23 cellular contexts compared by ENCODE assay signal in the genomic region with DNA sequence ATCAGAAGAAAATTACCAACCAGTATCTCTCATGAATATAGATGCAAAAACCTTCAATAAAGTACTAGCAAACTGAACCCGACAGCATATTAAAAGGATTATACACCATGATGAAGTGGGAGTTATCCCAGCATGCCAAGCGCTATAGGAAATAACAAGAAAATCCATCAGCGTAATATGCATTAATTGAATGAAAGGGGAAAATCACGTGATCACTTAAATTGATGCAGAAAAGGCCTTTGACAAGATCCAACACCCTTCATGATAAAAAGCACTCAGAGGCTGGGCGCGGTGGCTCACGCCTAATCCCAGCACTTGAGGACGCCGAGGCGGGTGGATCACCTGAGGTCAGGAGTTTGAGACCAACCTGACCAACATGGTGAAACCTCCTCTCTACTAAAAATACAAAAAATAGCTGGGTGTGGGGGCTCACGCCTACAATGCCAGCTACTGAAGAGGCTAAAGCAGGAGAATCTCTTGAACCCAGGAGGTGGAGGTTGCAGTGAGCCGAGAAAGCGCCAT. TPM values are rescaled to one million over a fixed set of nuclear protein-coding genes. Genes with fewer than 3 reads are reported as not detected.
DNase-seq lines count a peak whose midpoint lies in the region; ATAC-seq, FAIRE-seq and TF ChIP-seq lines count a peak whose summit lies in the region.
"Had no signal": no experiment of that assay in that cellular context is flagged by ENCODE, and none has a peak within 500 bp of the region (broad histone marks: within the 10 kb centered on the region; RNA-seq: fewer than 3 reads in every experiment).

No MANE protein-coding gene starts in this region.

- TF ChIP-seq CTCF in GM23338 (conservative IDR thresholded peaks at IDR 0.05; ENCODE audit: low read depth in 2 of 2) (no peak), RWPE2 (IDR thresholded peaks at IDR 0.05; ENCODE audit: poor library complexity, severe bottlenecking) (no peak), endodermal cell (conservative IDR thresholded peaks at IDR 0.05) (no peak), spleen (IDR thresholded peaks at IDR 0.05 in 8 of 11, conservative IDR thresholded peaks at IDR 0.05 in 3 of 11) (no peak), endothelial cell (IDR thresholded peaks at IDR 0.05; ENCODE audit: unreplicated experiment) (no peak)

- no peak overlapping the region for H3K4me3 Mint-ChIP-seq in GM23338
- H3K4me3 Mint-ChIP-seq in endodermal cell, result no peak overlapping the region
- H3K4me3 Mint-ChIP-seq in endothelial cell (ENCODE audit: unreplicated experiment), result no peak overlapping the region

- H3K27me3 Mint-ChIP-seq in GM23338 (ENCODE audit: insufficient read depth, low read depth, poor library complexity) (peaks cover 18% of the 10 kb centered on the region), endodermal cell (ENCODE audit: insufficient read depth) (no peaks in the 10 kb centered on the region), endothelial cell (ENCODE audit: unreplicated experiment) (peaks cover 4% of the 10 kb centered on the region)

- no peak for TF ChIP-seq POLR2A in spleen (IDR thresholded peaks at IDR 0.05)
- TF ChIP-seq POLR2A in GM12891 (IDR thresholded peaks at IDR 0.05; ENCODE audit: low read depth, low read length), result no peak

- H3K9ac ChIP-seq in endodermal cell (ENCODE audit: extremely low read depth, low read length, poor library complexity, severe bottlenecking), result no peak overlapping the region
- H3K9ac ChIP-seq: SK-N-SH had no signal

- H3K9me3 Mint-ChIP-seq in GM23338 (no peaks in the 10 kb centered on the region), endodermal cell (no peaks in the 10 kb centered on the region), endothelial cell (ENCODE audit: unreplicated experiment) (no peaks in the 10 kb centered on the region)

- H3K4me1 Mint-ChIP-seq in GM23338 (peaks cover 19% of the 10 kb centered on the region), endodermal cell (peaks cover 20% of the 10 kb centered on the region), endothelial cell (ENCODE audit: unreplicated experiment) (no peaks in the 10 kb centered on the region)

- ATAC-seq in GM23338 (no peak), RWPE2 (ENCODE audit: low read depth) (no peak)
- ATAC-seq: HCT116 had no signal

- H3K4me3 ChIP-seq in GM23338 (no peak overlapping the region), RWPE2 (ENCODE audit: severe bottlenecking) (no peak overlapping the region), endodermal cell (ENCODE audit: low read length) (no peak overlapping the region), spleen (no peak overlapping the region)

- H3K27ac ChIP-seq in GM23338 (ENCODE audit: low read depth) (no peak overlapping the region), RWPE2 (ENCODE audit: poor library complexity, severe bottlenecking) (no peak overlapping the region), endodermal cell (ENCODE audit: low read depth, low read length) (no peak overlapping the region), spleen (no peak overlapping the region)
- H3K27ac ChIP-seq: C4-2B had no signal

- no peaks in the 10 kb centered on the region for H3K9me2 ChIP-seq in GM23338 (ENCODE audit: insufficient read depth)
- H3K9me2 ChIP-seq: SK-N-SH had no signal

- H3K4me1 ChIP-seq in GM23338 (ENCODE audit: insufficient read depth) (peaks cover 8% of the 10 kb centered on the region; the same call in 1 of the 2 replicates), RWPE2 (ENCODE audit: insufficient read depth, poor library complexity, severe bottlenecking) (peaks cover 3% of the 10 kb centered on the region), endodermal cell (ENCODE audit: control insufficient read depth, insufficient read depth, low read length) (peaks cover under 1% of the 10 kb centered on the region), spleen (peaks cover 3 to 40% (median 6%) of the 10 kb centered on the region in 6 donors)

- no peak for DNase-seq in GM23338 (ENCODE audit: low spot score)
- DNase-seq in RWPE2 (ENCODE audit: low spot score), result peak; percentile 10
- peak; percentile 25 for DNase-seq in endodermal cell
- peak; percentile 33 for DNase-seq in spleen
- no peak for DNase-seq in endothelial cell (ENCODE audit: low spot score)
- DNase-seq in GM12891 (ENCODE audit: insufficient read length, low spot score), result no peak
- no peak for DNase-seq in GF-D8 (lab: John Stamatoyannopoulos, UW)
- DNase-seq: ACHN, AML-193, COR-L47, DMS 273 treated with DMSO at 0.1 percent for 48 hours, GOT3, KBM-7, NCI-H1105, NCI-H2081 treated with DMSO at 0.1 percent for 48 hours, NCI-H510A, NCI-H748 treated with DMSO at 0.1 percent for 48 hours, SHP77 treated with DMSO at 0.1 percent for 48 hours, SK-N-SH had no signal

- peak overlapping the region; percentile 47; the same call in 1 of the 2 replicates for H2AFZ ChIP-seq in GM23338

- H3K4me2 ChIP-seq in GM23338, result no peak overlapping the region
- H3K4me2 ChIP-seq: SK-N-SH had no signal

- no peaks in the 10 kb centered on the region for H4K20me1 ChIP-seq in GM23338 (replicated peaks; ENCODE audit: insufficient read depth)

- FAIRE-seq in GM12891 (lab: Jason Lieb, UNC), result no peak
- FAIRE-seq: G401.6 had no signal

- H3K36me3 Mint-ChIP-seq in GM23338 (ENCODE audit: low read depth), result no peaks in the 10 kb centered on the region
- H3K36me3 Mint-ChIP-seq in endodermal cell (ENCODE audit: low read depth), result no peaks in the 10 kb centered on the region
- H3K36me3 Mint-ChIP-seq in endothelial cell (ENCODE audit: low read depth, unreplicated experiment), result no peaks in the 10 kb centered on the region

- 0 out of 2 replicates have a peak, but pooled peaks cover 7% of the 10 kb centered on the region for H3F3A ChIP-seq in GM23338 (replicated peaks; ENCODE audit: low read depth)

- H3K79me2 ChIP-seq in GM23338 (replicated peaks; ENCODE audit: insufficient read depth), result no peaks in the 10 kb centered on the region

- H3K36me3 ChIP-seq in GM23338 (ENCODE audit: insufficient read depth) (no peaks in the 10 kb centered on the region), RWPE2 (ENCODE audit: low read depth) (no peaks in the 10 kb centered on the region), endodermal cell (ENCODE audit: control insufficient read depth, insufficient read depth, low read length) (no peaks in the 10 kb centered on the region), spleen (no peaks in the 10 kb centered on the region)

- H3K27me3 ChIP-seq in GM23338 (ENCODE audit: insufficient read depth), result no peaks in the 10 kb centered on the region
- H3K27me3 ChIP-seq in RWPE2 (ENCODE audit: insufficient read depth, poor library complexity, severe bottlenecking), result no peaks in the 10 kb centered on the region
- no peaks in the 10 kb centered on the region for H3K27me3 ChIP-seq in endodermal cell (ENCODE audit: control insufficient read depth, insufficient read depth, low read length, poor library complexity, severe bottlenecking)
- H3K27me3 ChIP-seq in spleen (replicated peaks in 1 of 7), result peaks cover 0 to 54% (median 7%) of the 10 kb centered on the region in 7 donors

- intact Hi-C loops in spleen (cut with DNase I; ENCODE audit: low total_unique reads), result no loop called here

- H3K9me3 ChIP-seq in RWPE2 (ENCODE audit: severe bottlenecking), result no peaks in the 10 kb centered on the region
- H3K9me3 ChIP-seq in endodermal cell (ENCODE audit: control insufficient read depth, low read length), result no peaks in the 10 kb centered on the region
- H3K9me3 ChIP-seq in spleen, result no peaks in the 10 kb centered on the region
- H3K9me3 ChIP-seq: SK-N-SH had no signal

- 88 to 97% methylated on average over 5 to 13 of the region's 13 CpGs for WGBS in endodermal cell (ENCODE audit: insufficient coverage in 1 of 2, insufficient read length in 1 of 2), 2 experiments
- WGBS in spleen, 5 donors, result 92 to 98% (median 93%) methylated on average over 13 of the region's 13 CpGs

- H3K27ac Mint-ChIP-seq in GM23338, result no peak overlapping the region
- no peak overlapping the region for H3K27ac Mint-ChIP-seq in endodermal cell
- no peak overlapping the region for H3K27ac Mint-ChIP-seq in endothelial cell (ENCODE audit: unreplicated experiment)

TF ChIP-seq in GM12891, 5 proteins besides CTCF, POLR2A, EP300 and RAD21:
- no peak for TF ChIP-seq SPI1 (IDR thresholded peaks at IDR 0.05; ENCODE audit: low read depth, low read length)
TF ChIP-seq in GM12891: peak in this region for 0.

RNA-seq across cellular contexts. Expression of gene CTRB2, which starts 4.8 kb away (rescaled TPM):
- not detected in 2 replicates for total RNA-seq in GM23338 (2014; rRNA removed; shearing (Covaris generic))
- polyA plus RNA-seq in GM23338 (2016; fragmentation: Nextera tagmentation; extraction: Ambion mirVana), result not detected in 2 replicates
- total RNA-seq in endodermal cell, result not detected
- not detected for polyA plus RNA-seq in endodermal cell (2013, experiment 1 of 2)
- polyA plus RNA-seq in endodermal cell (2013, experiment 2 of 2), result not detected
- total RNA-seq in spleen, result 10 to 100 TPM in 1 of 7 donors, 1 to 10 TPM in 5, not detected in 1; 1.3 to 11.8 (median 3.7) TPM
- polyA plus RNA-seq in spleen, result 1 to 10 TPM in 2 of 3 donors, under 1 TPM in 1; 0.58 to 1.3 (median 1.2) TPM
- not detected for total RNA-seq in endothelial cell (ENCODE audit: unreplicated experiment)
- not detected for polyA plus RNA-seq in GM12891 (2012; ENCODE audit: low read depth, missing spikeins)
- total RNA-seq: OCI-LY7 had no signal
- polyA plus RNA-seq: SK-N-SH had no signal

RNA-seq across cellular contexts. Expression of gene CTRB1, which starts 16.7 kb away (rescaled TPM):
- total RNA-seq in GM23338 (2014; rRNA removed; shearing (Covaris generic)), result not detected in 2 replicates
- not detected in 2 replicates for polyA plus RNA-seq in GM23338 (2016; fragmentation: Nextera tagmentation; extraction: Ambion mirVana)
- not detected for total RNA-seq in endodermal cell
- polyA plus RNA-seq in endodermal cell (2013, experiment 1 of 2), result not detected
- not detected for polyA plus RNA-seq in endodermal cell (2013, experiment 2 of 2)
- total RNA-seq in spleen, result 10 to 100 TPM in 1 of 7 donors, 1 to 10 TPM in 4, not detected in 2; 2.2 to 25.2 (median 4.4) TPM
- 1 to 10 TPM in 2 of 3 donors, under 1 TPM in 1; 0.59 to 2.7 (median 1.5) TPM for polyA plus RNA-seq in spleen
- not detected for total RNA-seq in endothelial cell (ENCODE audit: unreplicated experiment)
- polyA plus RNA-seq in GM12891 (2012; ENCODE audit: low read depth, missing spikeins), result not detected
- total RNA-seq: OCI-LY7 had no signal
- polyA plus RNA-seq: SK-N-SH had no signal

RNA-seq across cellular contexts. Expression of gene BCAR1, which starts 49.3 kb away (rescaled TPM):
- 121 and 140 TPM in 2 replicates for total RNA-seq in GM23338 (2014; rRNA removed; shearing (Covaris generic))
- 37.9 and 38.3 TPM in 2 replicates for polyA plus RNA-seq in GM23338 (2016; fragmentation: Nextera tagmentation; extraction: Ambion mirVana)
- 10 to 100 TPM; 56.2 to 74.3 TPM for total RNA-seq in endodermal cell
- polyA plus RNA-seq in endodermal cell (2013, experiment 1 of 2), result 38.6 TPM
- polyA plus RNA-seq in endodermal cell (2013, experiment 2 of 2), result 33.2 TPM
- total RNA-seq in spleen, result 100 to 1,000 TPM in 3 of 7 donors, 10 to 100 TPM in 4; 62.2 to 164 (median 79.8) TPM
- polyA plus RNA-seq in spleen, result 10 to 100 TPM; 14.6 to 71.2 (median 29.7) TPM
- 182 TPM for total RNA-seq in endothelial cell (ENCODE audit: unreplicated experiment)
- 13.4 TPM for polyA plus RNA-seq in GM12891 (2012; ENCODE audit: low read depth, missing spikeins)

RNA-seq across cellular contexts. Expression of gene ZFP1, which starts 53.8 kb away (rescaled TPM):
- 12.5 and 13.4 TPM in 2 replicates for total RNA-seq in GM23338 (2014; rRNA removed; shearing (Covaris generic))
- polyA plus RNA-seq in GM23338 (2016; fragmentation: Nextera tagmentation; extraction: Ambion mirVana), result 4.1 and 4.8 TPM in 2 replicates
- 10 to 100 TPM; 10.4 to 13.3 TPM for total RNA-seq in endodermal cell
- polyA plus RNA-seq in endodermal cell (2013, experiment 1 of 2), result 29.0 TPM
- 24.5 TPM for polyA plus RNA-seq in endodermal cell (2013, experiment 2 of 2)
- total RNA-seq in spleen, result 10 to 100 TPM in 1 of 7 donors, 1 to 10 TPM in 6; 8.3 to 11.4 (median 9.1) TPM
- 1 to 10 TPM; 3.1 to 4.2 (median 3.6) TPM for polyA plus RNA-seq in spleen
- 12.0 TPM for total RNA-seq in endothelial cell (ENCODE audit: unreplicated experiment)
- polyA plus RNA-seq in GM12891 (2012; ENCODE audit: low read depth, missing spikeins), result 6.8 TPM

Comparison
In these comparisons a context has a peak if more than half of its experiments do, and no peak if none do; other contexts are left out.
1. DNase-seq: peak in RWPE2 (single experiment), endodermal cell (single experiment) and spleen (single experiment); none in GM23338 (single experiment), endothelial cell (single experiment), GM12891 (single experiment) and GF-D8 (single experiment).